8 cellular contexts compared by ENCODE assay signal in genomic region chr12:122081108-122081696, GRCh38. TPM values are rescaled to one million over a fixed set of nuclear protein-coding genes. Genes with fewer than 3 reads are reported as not detected.
DNase-seq lines count a peak whose midpoint lies in the region; ATAC-seq and TF ChIP-seq lines count a peak whose summit lies in the region.

No MANE protein-coding gene starts in this region.

- no peak for ATAC-seq in GM21515 (IDR thresholded peaks at IDR 0.05; ENCODE audit: unreplicated experiment)

- H3K4me3 ChIP-seq in ascending aorta, result peak overlapping the region; percentile 80 to 85

- TF ChIP-seq CTCF in ascending aorta (IDR thresholded peaks at IDR 0.05), result no peak

- H3K36me3 ChIP-seq in ascending aorta, result peaks cover 7 to 23% of the 10 kb centered on the region in 2 donors

- peaks cover 10 to 26% of the 10 kb centered on the region in 2 donors for H3K4me1 ChIP-seq in ascending aorta

- intact Hi-C loops in ascending aorta (cut with DNase I), result no loop called here

- DNase-seq in stimulated activated CD4-positive, alpha-beta T cell treated with anti-CD3 and anti-CD28 coated beads, Interleukin-4, amount 100 ng/mL, for 24 hours, result peak; percentile 35
- no peak for DNase-seq in stimulated activated CD4-positive, alpha-beta T cell treated with anti-CD3 and anti-CD28 coated beads, Interleukin-12 subunit alpha, Interleukin-12 subunit beta, amount 100 ng/mL, for 4 hours
- DNase-seq in ascending aorta (ENCODE audit: low spot score in 2 of 2), result no peak
- peak; percentile 36 for DNase-seq in kidney glomerular epithelial cell (lab: John Stamatoyannopoulos, UW)
- DNase-seq in activated gamma-delta T cell treated with Interleukin-2 at 50 U/mL for 16 hours, result no peak
- no peak for DNase-seq in NCI-H2029 treated with DMSO at 0.1 percent for 48 hours (lab: John Stamatoyannopoulos, UW)

- H3K9me3 ChIP-seq in ascending aorta, result no peaks in the 10 kb centered on the region

- H3K27ac ChIP-seq in ascending aorta (peak overlapping the region; percentile 75 to 79), temporal lobe (ENCODE audit: low read depth, low read length) (peak overlapping the region; percentile 70)

- H3K27me3 ChIP-seq in ascending aorta, result no peaks in the 10 kb centered on the region

RNA-seq across cellular contexts. Expression of gene MLXIP, which starts 2.6 kb away (rescaled TPM):
- total RNA-seq in ascending aorta (62.3 TPM), temporal lobe (9.3 TPM)

RNA-seq across cellular contexts. Expression of gene BCL7A, which starts 59.5 kb away (rescaled TPM):
- 3.2 TPM for total RNA-seq in ascending aorta
- total RNA-seq in temporal lobe, result 54.3 TPM

Comparison
In these comparisons a context has a peak if more than half of its experiments do, and no peak if none do; other contexts are left out.
1. DNase-seq: peak in stimulated activated CD4-positive, alpha-beta T cell treated with anti-CD3 and anti-CD28 coated beads, Interleukin-4, amount 100 ng/mL, for 24 hours (single experiment) and kidney glomerular epithelial cell (single experiment); none in stimulated activated CD4-positive, alpha-beta T cell treated with anti-CD3 and anti-CD28 coated beads, Interleukin-12 subunit alpha, Interleukin-12 subunit beta, amount 100 ng/mL, for 4 hours (single experiment), ascending aorta (0 of 2), activated gamma-delta T cell treated with Interleukin-2 at 50 U/mL for 16 hours (single experiment) and NCI-H2029 treated with DMSO at 0.1 percent for 48 hours (single experiment).
2. RNA of gene BCL7A, which starts 59.5 kb away (total RNA-seq): 54.3 TPM in temporal lobe (single experiment); 3.2 TPM in ascending aorta (single experiment); every median in the first group is over 10 times any median in the second.